ENCODE assay signal across 8 cellular contexts in the genomic region with DNA sequence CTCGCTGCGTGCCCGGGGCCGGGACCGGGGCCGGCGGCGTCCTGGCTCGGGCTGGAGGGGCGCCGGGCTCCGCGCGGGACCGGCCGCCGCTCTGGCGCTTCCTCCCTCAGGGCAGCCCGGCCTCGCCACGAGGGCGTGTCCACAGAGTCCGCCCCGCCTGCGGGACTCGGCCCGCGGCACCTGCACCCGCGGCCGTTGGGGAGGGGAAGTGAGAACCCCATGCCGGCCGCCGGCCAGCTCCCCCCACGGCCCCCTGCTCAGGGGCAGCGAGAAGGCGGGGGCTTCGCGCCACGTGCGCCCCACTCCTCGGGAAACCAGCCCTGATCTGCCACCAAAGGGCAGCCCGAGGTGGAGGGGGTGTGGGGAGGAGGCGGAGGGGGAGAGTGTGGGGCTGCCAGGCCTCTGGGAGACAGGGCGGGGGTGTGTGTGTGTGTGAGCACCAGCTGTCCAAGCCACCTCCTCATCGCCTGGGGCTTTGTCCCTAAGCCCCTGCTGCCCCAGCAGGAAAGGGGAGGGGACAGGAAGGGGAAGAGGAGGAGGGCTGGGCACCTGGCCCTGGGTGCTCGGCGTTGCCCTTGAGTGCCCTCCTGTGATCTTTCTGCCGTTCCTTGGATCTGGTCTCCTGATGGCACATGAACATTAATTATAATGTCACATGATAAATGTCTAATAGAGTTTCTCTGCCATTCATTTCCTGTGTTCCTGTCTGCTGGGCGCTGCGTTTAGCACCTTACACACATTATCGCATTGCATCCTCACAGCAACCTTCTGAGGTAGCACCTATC. TPM values are rescaled to one million over a fixed set of nuclear protein-coding genes. Genes with fewer than 3 reads are reported as not detected.
A peak's percentile ranks its signal among the peaks of the same experiment; 100 is the strongest.
DNase-seq lines count a peak whose midpoint lies in the region; ATAC-seq and TF ChIP-seq lines count a peak whose summit lies in the region.

A gene with protein sequence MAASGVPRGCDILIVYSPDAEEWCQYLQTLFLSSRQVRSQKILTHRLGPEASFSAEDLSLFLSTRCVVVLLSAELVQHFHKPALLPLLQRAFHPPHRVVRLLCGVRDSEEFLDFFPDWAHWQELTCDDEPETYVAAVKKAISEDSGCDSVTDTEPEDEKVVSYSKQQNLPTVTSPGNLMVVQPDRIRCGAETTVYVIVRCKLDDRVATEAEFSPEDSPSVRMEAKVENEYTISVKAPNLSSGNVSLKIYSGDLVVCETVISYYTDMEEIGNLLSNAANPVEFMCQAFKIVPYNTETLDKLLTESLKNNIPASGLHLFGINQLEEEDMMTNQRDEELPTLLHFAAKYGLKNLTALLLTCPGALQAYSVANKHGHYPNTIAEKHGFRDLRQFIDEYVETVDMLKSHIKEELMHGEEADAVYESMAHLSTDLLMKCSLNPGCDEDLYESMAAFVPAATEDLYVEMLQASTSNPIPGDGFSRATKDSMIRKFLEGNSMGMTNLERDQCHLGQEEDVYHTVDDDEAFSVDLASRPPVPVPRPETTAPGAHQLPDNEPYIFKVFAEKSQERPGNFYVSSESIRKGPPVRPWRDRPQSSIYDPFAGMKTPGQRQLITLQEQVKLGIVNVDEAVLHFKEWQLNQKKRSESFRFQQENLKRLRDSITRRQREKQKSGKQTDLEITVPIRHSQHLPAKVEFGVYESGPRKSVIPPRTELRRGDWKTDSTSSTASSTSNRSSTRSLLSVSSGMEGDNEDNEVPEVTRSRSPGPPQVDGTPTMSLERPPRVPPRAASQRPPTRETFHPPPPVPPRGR (minus strand): TSS at position 93 of the 785 bp plus-strand sequence. CDS start 120 bp downstream, outside the sequence.

- H3K9me3 ChIP-seq in SJSA1 (replicated peaks) (no peaks in the 10 kb centered on the region), adrenal gland (replicated peaks in 1 of 3) (no peaks in the 10 kb centered on the region)

- DNase-seq in DMS53 (lab: John Stamatoyannopoulos, UW) (peak; percentile 75), SJSA1 (ENCODE audit: low read depth in 1 of 2, low spot score in 2 of 2) (no peak), adrenal gland (peak in 6 of 7 donors; percentile 39 to 65 (median 50)), immature natural killer cell (peak; percentile 82), epidermal melanocyte (ENCODE audit: insufficient read length, low spot score) (no peak)
- DNase-seq in stimulated activated CD4-positive, alpha-beta T cell treated with anti-CD3 and anti-CD28 coated beads, Interleukin-15, amount 100 ng/mL, for 1 hour (ENCODE audit: low read depth in 1 of 2, low spot score in 1 of 2) = peak; percentile 5 to 18

- H3K9ac ChIP-seq in KMS-11 = peak within 1 kb of the TSS; percentile 77

- ATAC-seq in GM21529 (IDR thresholded peaks at IDR 0.05; ENCODE audit: unreplicated experiment) = peak; percentile 68

- intact Hi-C loops in adrenal gland (cut with DNase I) = no loop called here

- peak within 1 kb of the TSS; percentile 88 for H2AFZ ChIP-seq in KMS-11 (ENCODE audit: low read depth)

- peaks cover 16% of the 10 kb centered on the region for H3K4me1 ChIP-seq in KMS-11 (ENCODE audit: low read depth, poor library complexity, severe bottlenecking)
- H3K4me1 ChIP-seq in SJSA1 (replicated peaks) = peaks cover 11% of the 10 kb centered on the region
- peaks cover 8% of the 10 kb centered on the region in 2 donors for H3K4me1 ChIP-seq in adrenal gland (replicated peaks in 1 of 2)

- H4K20me1 ChIP-seq in KMS-11 (ENCODE audit: insufficient read depth) = no peaks in the 10 kb centered on the region

- H3K4me1 Mint-ChIP-seq in immature natural killer cell = peaks cover 55 to 60% of the 10 kb centered on the region in 2 donors

- TF ChIP-seq CTCF in KMS-11 (conservative IDR thresholded peaks at IDR 0.05; ENCODE audit: low read depth, low read length) (no peak), adrenal gland (IDR thresholded peaks at IDR 0.05) (no peak)

- peaks cover 3 to 24% (median 5%) of the 10 kb centered on the region in 3 donors for H3K27me3 Mint-ChIP-seq in immature natural killer cell (ENCODE audit: low read depth in 3 of 3)

- TF ChIP-seq POLR2A in adrenal gland (IDR thresholded peaks at IDR 0.05) = no peak

- no peaks in the 10 kb centered on the region for H3K27me3 ChIP-seq in KMS-11 (ENCODE audit: insufficient read depth, low read depth)
- peaks cover 24% of the 10 kb centered on the region for H3K27me3 ChIP-seq in SJSA1 (replicated peaks)
- H3K27me3 ChIP-seq in adrenal gland = no peaks in the 10 kb centered on the region

- peak within 1 kb of the TSS; percentile 47 for H3K4me2 ChIP-seq in KMS-11

- H3K79me2 ChIP-seq in KMS-11 (ENCODE audit: insufficient read depth, low read depth) = no peaks in the 10 kb centered on the region

- H3K36me3 ChIP-seq in KMS-11 (ENCODE audit: insufficient read depth) (no peaks in the 10 kb centered on the region), SJSA1 (no peaks in the 10 kb centered on the region), adrenal gland (replicated peaks in 1 of 2) (no peaks in the 10 kb centered on the region)

- peaks cover 0 to 4% (median 0%) of the 10 kb centered on the region in 3 donors for H3K36me3 Mint-ChIP-seq in immature natural killer cell

- H3K27ac ChIP-seq in KMS-11 (peak within 1 kb of the TSS; percentile 12; the same call in 1 of the 2 replicates), SJSA1 (no peak within 1 kb of the TSS), adrenal gland (peak within 1 kb of the TSS in 4 of 5 donors; percentile 26 to 78 (median 51))

- no peak within 1 kb of the TSS for H3K4me3 ChIP-seq in KMS-11 (IDR thresholded peaks at IDR 0.05; ENCODE audit: insufficient read depth, low read depth, low read length)
- peak within 1 kb of the TSS; percentile 23 for H3K4me3 ChIP-seq in SJSA1
- H3K4me3 ChIP-seq in adrenal gland = peak within 1 kb of the TSS in 2 of 4 donors; percentile 43 to 80

- peak within 1 kb of the TSS; percentile 96 to 100 (median 99) for H3K4me3 Mint-ChIP-seq in immature natural killer cell

- H3K27ac Mint-ChIP-seq in immature natural killer cell = peak within 1 kb of the TSS; percentile 91 to 99 (median 96)

- no peaks in the 10 kb centered on the region for H3K9me3 Mint-ChIP-seq in immature natural killer cell

- WGBS in adrenal gland, 4 donors = 0 to 6% (median 1%) methylated on average over 8 to 52 of the region's 52 CpGs

RNA-seq across cellular contexts. Expression of the gene that starts here (rescaled TPM):
- 0.41 and 0.95 TPM in 2 replicates for total RNA-seq in SJSA1 (2014; rRNA removed; shearing (Covaris generic))
- total RNA-seq in adrenal gland = 10 to 100 TPM in 6 of 8 donors, 1 to 10 TPM in 2; 6.2 to 38.5 (median 17.0) TPM
- polyA plus RNA-seq in adrenal gland (1 to 10 TPM; 2.0 to 6.0 (median 5.8) TPM), immature natural killer cell (100 to 1,000 TPM in 1 of 3 donors, 10 to 100 TPM in 2; 87.4 to 186 (median 98.3) TPM)

Comparison
In these comparisons a context has a peak if more than half of its experiments do, and no peak if none do; other contexts are left out.
1. RNA of the gene that starts here (polyA plus RNA-seq): 87.4 to 186 TPM in immature natural killer cell; 2.0 to 6.0 TPM in adrenal gland; every median in the first group is over 10 times any median in the second.
2. DNase-seq: peak in DMS53 (single experiment), adrenal gland (6 of 7), immature natural killer cell (3 of 3) and stimulated activated CD4-positive, alpha-beta T cell treated with anti-CD3 and anti-CD28 coated beads, Interleukin-15, amount 100 ng/mL, for 1 hour (2 of 2); none in SJSA1 (0 of 2) and epidermal melanocyte (single experiment).